1 cellular context compared by ENCODE assay signal in the genomic region with DNA sequence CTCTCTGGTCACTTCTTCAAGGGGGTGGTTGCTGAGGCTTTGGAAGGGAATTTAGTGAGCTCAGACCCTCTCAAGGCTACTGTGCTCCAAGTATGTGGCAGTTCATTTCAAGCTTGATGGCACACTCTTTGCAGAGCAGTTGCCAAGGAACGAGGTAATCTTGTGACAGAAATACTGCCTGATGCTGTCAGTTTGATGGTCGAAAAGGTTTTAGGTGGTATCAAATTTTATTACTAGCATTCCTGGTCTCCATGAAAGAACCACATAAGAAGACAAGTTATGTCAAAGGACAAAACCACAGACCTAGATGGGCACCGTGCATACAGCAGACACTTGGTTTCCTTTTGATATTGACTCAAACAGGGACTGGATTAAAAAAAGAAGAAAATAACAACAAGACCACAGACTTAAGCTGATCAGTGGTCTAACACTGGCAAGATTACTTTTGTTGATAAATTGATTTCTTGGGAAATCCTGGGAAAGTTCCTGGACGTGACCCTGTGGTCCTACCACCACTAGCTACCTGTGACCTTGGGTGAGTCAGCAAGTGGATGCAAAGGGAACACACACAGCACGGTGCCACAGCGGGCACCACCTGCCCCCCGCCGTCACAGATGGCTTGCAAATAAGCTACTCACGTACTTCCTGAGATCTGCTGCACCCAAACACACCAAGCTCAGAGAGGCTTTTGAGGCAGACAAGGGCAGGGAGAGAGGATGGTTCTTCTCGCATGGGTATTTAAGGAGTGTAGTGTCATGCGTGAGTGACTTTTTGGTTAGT.
TF ChIP-seq lines count a peak whose summit lies in the region.

No MANE protein-coding gene starts in this region.

TF ChIP-seq in WTC11, 78 proteins besides CTCF, POLR2A, EP300 and RAD21 (continued from another document):
- TF ChIP-seq, protein P1, sequence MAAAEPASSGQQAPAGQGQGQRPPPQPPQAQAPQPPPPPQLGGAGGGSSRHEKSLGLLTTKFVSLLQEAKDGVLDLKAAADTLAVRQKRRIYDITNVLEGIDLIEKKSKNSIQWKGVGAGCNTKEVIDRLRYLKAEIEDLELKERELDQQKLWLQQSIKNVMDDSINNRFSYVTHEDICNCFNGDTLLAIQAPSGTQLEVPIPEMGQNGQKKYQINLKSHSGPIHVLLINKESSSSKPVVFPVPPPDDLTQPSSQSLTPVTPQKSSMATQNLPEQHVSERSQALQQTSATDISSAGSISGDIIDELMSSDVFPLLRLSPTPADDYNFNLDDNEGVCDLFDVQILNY (CRISPR knock-in tag; IDR thresholded peaks at IDR 0.05): no peak
- TF ChIP-seq ZNF263 (CRISPR knock-in tag; IDR thresholded peaks at IDR 0.05; ENCODE audit: low read depth) (no peak), KAT7 (CRISPR knock-in tag; IDR thresholded peaks at IDR 0.05; ENCODE audit: borderline replicate concordance) (no peak), FOXJ3 (CRISPR knock-in tag; IDR thresholded peaks at IDR 0.05; ENCODE audit: borderline replicate concordance) (no peak), TEAD4 (CRISPR knock-in tag; IDR thresholded peaks at IDR 0.05) (no peak), JUN (CRISPR knock-in tag; IDR thresholded peaks at IDR 0.05) (no peak), ZNF416 (CRISPR knock-in tag; IDR thresholded peaks at IDR 0.05) (no peak)
- TF ChIP-seq, protein P2, sequence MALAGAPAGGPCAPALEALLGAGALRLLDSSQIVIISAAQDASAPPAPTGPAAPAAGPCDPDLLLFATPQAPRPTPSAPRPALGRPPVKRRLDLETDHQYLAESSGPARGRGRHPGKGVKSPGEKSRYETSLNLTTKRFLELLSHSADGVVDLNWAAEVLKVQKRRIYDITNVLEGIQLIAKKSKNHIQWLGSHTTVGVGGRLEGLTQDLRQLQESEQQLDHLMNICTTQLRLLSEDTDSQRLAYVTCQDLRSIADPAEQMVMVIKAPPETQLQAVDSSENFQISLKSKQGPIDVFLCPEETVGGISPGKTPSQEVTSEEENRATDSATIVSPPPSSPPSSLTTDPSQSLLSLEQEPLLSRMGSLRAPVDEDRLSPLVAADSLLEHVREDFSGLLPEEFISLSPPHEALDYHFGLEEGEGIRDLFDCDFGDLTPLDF (CRISPR knock-in tag; IDR thresholded peaks at IDR 0.05): no peak
- TF ChIP-seq, protein P3, sequence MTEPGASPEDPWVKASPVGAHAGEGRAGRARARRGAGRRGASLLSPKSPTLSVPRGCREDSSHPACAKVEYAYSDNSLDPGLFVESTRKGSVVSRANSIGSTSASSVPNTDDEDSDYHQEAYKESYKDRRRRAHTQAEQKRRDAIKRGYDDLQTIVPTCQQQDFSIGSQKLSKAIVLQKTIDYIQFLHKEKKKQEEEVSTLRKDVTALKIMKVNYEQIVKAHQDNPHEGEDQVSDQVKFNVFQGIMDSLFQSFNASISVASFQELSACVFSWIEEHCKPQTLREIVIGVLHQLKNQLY (CRISPR knock-in tag; IDR thresholded peaks at IDR 0.05): no peak
TF ChIP-seq in WTC11: peak in this region for 2.
